In genomic region chr5:132387649-132388117, GRCh38 we compare ENCODE assay signal across 8 cellular contexts. TPM values are rescaled to one million over a fixed set of nuclear protein-coding genes. Genes with fewer than 3 reads are reported as not detected.
A peak's percentile ranks its signal among the peaks of the same experiment; 100 is the strongest.
DNase-seq lines count a peak whose midpoint lies in the region; ATAC-seq and TF ChIP-seq lines count a peak whose summit lies in the region.

No MANE protein-coding gene starts in this region.

- H3K27ac ChIP-seq in RWPE2 (ENCODE audit: poor library complexity, severe bottlenecking) (peak overlapping the region; percentile 93), epithelial cell of prostate (peak overlapping the region; percentile 80), neuronal stem cell (replicated peaks; ENCODE audit: low read length) (no peak overlapping the region)

- no peak for TF ChIP-seq CTCF in RWPE2 (IDR thresholded peaks at IDR 0.05; ENCODE audit: poor library complexity, severe bottlenecking)

- no peak overlapping the region for H3K14ac ChIP-seq in neuronal stem cell (ENCODE audit: low read length)

- H2BK15ac ChIP-seq in neuronal stem cell (ENCODE audit: low read length), result no peak overlapping the region

- no peak overlapping the region for H2BK120ac ChIP-seq in neuronal stem cell (ENCODE audit: low read depth, low read length)

- H3K18ac ChIP-seq in neuronal stem cell (ENCODE audit: low read length), result peak overlapping the region; percentile 33

- H4K8ac ChIP-seq in neuronal stem cell (ENCODE audit: low read depth, low read length), result no peak overlapping the region

- H3K36me3 Mint-ChIP-seq in activated T-cell treated with anti-CD3 and anti-CD28 coated beads, Interleukin-2, amount 50 U/mL, for 4 hours (ENCODE audit: insufficient read depth), result peaks cover 3% of the 10 kb centered on the region

- no peak overlapping the region for H3K4me3 Mint-ChIP-seq in activated T-cell treated with anti-CD3 and anti-CD28 coated beads, Interleukin-2, amount 50 U/mL, for 4 hours

- H2AK5ac ChIP-seq in neuronal stem cell (ENCODE audit: low read depth, low read length), result no peak overlapping the region

- WGBS in neuronal stem cell (ENCODE audit: extremely low coverage in 2 of 2, insufficient read length in 2 of 2, insufficient replicate concordance in 1 of 2), 2 donors, result no CpG with 5 or more reads among the region's 4 CpGs

- H3K4me1 ChIP-seq in RWPE2 (ENCODE audit: insufficient read depth, poor library complexity, severe bottlenecking), result peaks cover 35% of the 10 kb centered on the region
- peaks cover 0 to 4% of the 10 kb centered on the region in 2 donors for H3K4me1 ChIP-seq in neuronal stem cell (ENCODE audit: control insufficient read depth in 2 of 2, insufficient read depth in 1 of 2, low read depth in 1 of 2, low read length in 2 of 2)

- no peak overlapping the region for H4K91ac ChIP-seq in neuronal stem cell (ENCODE audit: low read depth, low read length, poor library complexity)

- H3K4me1 Mint-ChIP-seq in activated T-cell treated with anti-CD3 and anti-CD28 coated beads, Interleukin-2, amount 50 U/mL, for 4 hours (ENCODE audit: low read depth), result peaks cover 52% of the 10 kb centered on the region

- H3K4me2 ChIP-seq in neuronal stem cell (ENCODE audit: insufficient read depth, low read length, poor library complexity, severe bottlenecking), result no peak overlapping the region

- no peaks in the 10 kb centered on the region for H3K9me3 Mint-ChIP-seq in activated T-cell treated with anti-CD3 and anti-CD28 coated beads, Interleukin-2, amount 50 U/mL, for 4 hours

- H3K9ac ChIP-seq in neuronal stem cell (ENCODE audit: low read depth, low read length, poor library complexity), result peak overlapping the region; percentile 15

- ATAC-seq in RWPE2 (ENCODE audit: low read depth) (peak; percentile 59), HG02763 (IDR thresholded peaks at IDR 0.05; ENCODE audit: unreplicated experiment) (no peak)
- no peak for ATAC-seq in activated T-cell treated with anti-CD3 and anti-CD28 coated beads, Interleukin-2, amount 50 U/mL, for 4 hours

- H2AFZ ChIP-seq in neuronal stem cell (ENCODE audit: low read length), result no peak overlapping the region

- no peak overlapping the region for H2BK12ac ChIP-seq in neuronal stem cell (ENCODE audit: low read length)

- in situ Hi-C loops in G401 (cut with HindIII; ENCODE audit: low sequenced_read_pairs), result no loop called here

- no peak overlapping the region for H2BK5ac ChIP-seq in neuronal stem cell (ENCODE audit: low read length)

- H3K27me3 ChIP-seq in RWPE2 (ENCODE audit: insufficient read depth, poor library complexity, severe bottlenecking) (no peaks in the 10 kb centered on the region), neuronal stem cell (ENCODE audit: control insufficient read depth in 3 of 3, insufficient read depth in 3 of 3, low read depth in 1 of 3, low read length in 3 of 3) (peaks cover 0 to 5% (median 0%) of the 10 kb centered on the region in 3 experiments)

- no peak overlapping the region for H3K23ac ChIP-seq in neuronal stem cell (ENCODE audit: low read depth, low read length, poor library complexity)

- H3K4ac ChIP-seq in neuronal stem cell (ENCODE audit: low read length), result no peak overlapping the region

- H3K4me3 ChIP-seq in RWPE2 (ENCODE audit: severe bottlenecking), result no peak overlapping the region
- H3K4me3 ChIP-seq in neuronal stem cell (ENCODE audit: low read length in 2 of 2), result no peak overlapping the region

- H3K79me1 ChIP-seq in neuronal stem cell (ENCODE audit: low read depth, low read length), result no peaks in the 10 kb centered on the region

- DNase-seq in GM04504 (ENCODE audit: low read depth), result peak; percentile 98
- DNase-seq in RWPE2 (ENCODE audit: low spot score), result peak; percentile 90
- DNase-seq in epithelial cell of prostate (ENCODE audit: low read depth, low spot score), result peak; percentile 78
- no peak for DNase-seq in neuronal stem cell (ENCODE audit: low spot score)
- no peak for DNase-seq in G401 (ENCODE audit: low spot score)
- DNase-seq in activated T-cell treated with anti-CD3 and anti-CD28 coated beads, Interleukin-2, amount 50 U/mL, for 4 hours, result no peak
- DNase-seq in T-helper 1 cell, result no peak

- no peaks in the 10 kb centered on the region for H3K27me3 Mint-ChIP-seq in activated T-cell treated with anti-CD3 and anti-CD28 coated beads, Interleukin-2, amount 50 U/mL, for 4 hours (ENCODE audit: low read depth)

- H3K9me3 ChIP-seq in RWPE2 (ENCODE audit: severe bottlenecking), result no peaks in the 10 kb centered on the region
- no peaks in the 10 kb centered on the region for H3K9me3 ChIP-seq in neuronal stem cell (replicated peaks in 1 of 2; ENCODE audit: control insufficient read depth in 2 of 2, insufficient read depth in 1 of 2, low read depth in 1 of 2, low read length in 2 of 2)

- peaks cover 30% of the 10 kb centered on the region for H3K36me3 ChIP-seq in RWPE2 (ENCODE audit: low read depth)
- H3K36me3 ChIP-seq in neuronal stem cell (replicated peaks in 1 of 2; ENCODE audit: control insufficient read depth in 2 of 2, insufficient read depth in 2 of 2, low read length in 2 of 2), result no peaks in the 10 kb centered on the region

RNA-seq across cellular contexts. Expression of gene SLC22A5, which starts 18.2 kb away (rescaled TPM):
- 2.5 TPM for polyA plus RNA-seq in neuronal stem cell (2013, experiment 1 of 2)
- 1.9 TPM for polyA plus RNA-seq in neuronal stem cell (2013, experiment 2 of 2)
- total RNA-seq in G401 (2014; rRNA removed; shearing (Covaris generic)), result 5.3 and 5.4 TPM in 2 replicates
- total RNA-seq in activated T-cell treated with anti-CD3 and anti-CD28 coated beads, Interleukin-2, amount 50 U/mL, for 4 hours, result 1 to 10 TPM; 4.4 to 6.3 (median 5.7) TPM

Comparison
In these comparisons a context has a peak if more than half of its experiments do, and no peak if none do; other contexts are left out.
1. DNase-seq: peak in GM04504 (single experiment), RWPE2 (single experiment) and epithelial cell of prostate (single experiment); none in neuronal stem cell (single experiment), G401 (single experiment), activated T-cell treated with anti-CD3 and anti-CD28 coated beads, Interleukin-2, amount 50 U/mL, for 4 hours (single experiment) and T-helper 1 cell (0 of 5).